Comparison of ENCODE assay signal across 19 cellular contexts in genomic region chr10:77879065-77879464, GRCh38. TPM values are rescaled to one million over a fixed set of nuclear protein-coding genes. Genes with fewer than 3 reads are reported as not detected.
DNase-seq lines count a peak whose midpoint lies in the region; ATAC-seq, FAIRE-seq and TF ChIP-seq lines count a peak whose summit lies in the region.
"Had no signal": no experiment of that assay in that cellular context is flagged by ENCODE, and none has a peak within 500 bp of the region (broad histone marks: within the 10 kb centered on the region; RNA-seq: fewer than 3 reads in every experiment).

No MANE protein-coding gene starts in this region.

- H3K79me2 ChIP-seq in astrocyte (ENCODE audit: insufficient read depth, low read length) = peaks cover 80% of the 10 kb centered on the region

- no peak overlapping the region for H3K4me3 ChIP-seq in IMR-90 (ENCODE audit: insufficient read depth, low read depth, low read length)
- no peak overlapping the region for H3K4me3 ChIP-seq in astrocyte (ENCODE audit: insufficient read depth, low read depth, low read length)
- no peak overlapping the region for H3K4me3 ChIP-seq in iPS-20b (ENCODE audit: low read length)
- no peak overlapping the region for H3K4me3 ChIP-seq in gastrocnemius medialis
- H3K4me3 ChIP-seq in suprapubic skin = no peak overlapping the region
- H3K4me3 ChIP-seq in effector memory CD4-positive, alpha-beta T cell (ENCODE audit: insufficient read depth, low read depth, low read length, poor library complexity, severe bottlenecking) = no peak overlapping the region
- H3K4me3 ChIP-seq: gastroesophageal sphincter, neural progenitor cell, upper lobe of right lung had no signal

- H3K9me3 ChIP-seq in IMR-90 (ENCODE audit: control insufficient read depth, insufficient read depth, low read length) (no peaks in the 10 kb centered on the region), astrocyte (ENCODE audit: insufficient read depth, low read depth, low read length) (no peaks in the 10 kb centered on the region), iPS-20b (ENCODE audit: insufficient read depth, low read depth, low read length) (no peaks in the 10 kb centered on the region), gastrocnemius medialis (no peaks in the 10 kb centered on the region), suprapubic skin (no peaks in the 10 kb centered on the region)
- H3K9me3 ChIP-seq in effector memory CD4-positive, alpha-beta T cell (ENCODE audit: control insufficient read depth, low read length) = no peaks in the 10 kb centered on the region
- H3K9me3 ChIP-seq: gastroesophageal sphincter, spleen, upper lobe of right lung had no signal

- H3K27me3 Mint-ChIP-seq in astrocyte (ENCODE audit: low read depth, unreplicated experiment) = no peaks in the 10 kb centered on the region

- H2BK5ac ChIP-seq in IMR-90 (ENCODE audit: low read depth, low read length, poor library complexity, severe bottlenecking) = no peak overlapping the region

- TF ChIP-seq POLR2A in IMR-90 (IDR thresholded peaks at IDR 0.05; ENCODE audit: low read depth, low read length) = no peak
- no peak for TF ChIP-seq POLR2A in gastrocnemius medialis (IDR thresholded peaks at IDR 0.05)
- TF ChIP-seq POLR2A in suprapubic skin (IDR thresholded peaks at IDR 0.05) = no peak

- no peak overlapping the region for H3K56ac ChIP-seq in IMR-90 (ENCODE audit: extremely low read depth, insufficient read depth, low read length)

- intact Hi-C loops in IMR-90 (cut with micrococcal nuclease) = no loop called here
- intact Hi-C loops in gastrocnemius medialis (cut with DNase I; ENCODE audit: low total_unique reads) = loop anchor here (2.0 kb wide), 1 partner anchor 32 kb away; no protein-coding TSS in a partner anchor

- ATAC-seq in IMR-90 (ENCODE audit: low read depth) = no peak
- ATAC-seq in gastrocnemius medialis = no peak
- no peak for ATAC-seq in HG03520 (IDR thresholded peaks at IDR 0.05; ENCODE audit: unreplicated experiment)
- ATAC-seq: gastroesophageal sphincter, left colon had no signal

- TF ChIP-seq CTCF in IMR-90 (conservative IDR thresholded peaks at IDR 0.05; ENCODE audit: low read depth, low read length) = no peak
- no peak for TF ChIP-seq CTCF in astrocyte (IDR thresholded peaks at IDR 0.05; ENCODE audit: insufficient read depth, low read depth, low read length)
- TF ChIP-seq CTCF in gastrocnemius medialis (IDR thresholded peaks at IDR 0.05 in 4 of 5, conservative IDR thresholded peaks at IDR 0.05 in 1 of 5) = no peak
- no peak for TF ChIP-seq CTCF in suprapubic skin (IDR thresholded peaks at IDR 0.05)

- H2BK120ac ChIP-seq in IMR-90 (ENCODE audit: low read depth, low read length) = no peak overlapping the region

- peaks cover 39% of the 10 kb centered on the region for H3K9me1 ChIP-seq in IMR-90 (ENCODE audit: insufficient read depth, low read length)

- no peak overlapping the region for H3K18ac ChIP-seq in IMR-90 (ENCODE audit: low read depth, low read length)

- H3K4me1 Mint-ChIP-seq in astrocyte (ENCODE audit: low read depth, unreplicated experiment) = peaks cover 32% of the 10 kb centered on the region

- H2AK9ac ChIP-seq in IMR-90 (replicated peaks; ENCODE audit: low read depth, low read length, poor library complexity) = no peak overlapping the region

- no peak overlapping the region for H4K91ac ChIP-seq in IMR-90 (ENCODE audit: insufficient read depth, low read depth, low read length)

- 100% methylated on average over 2 of the region's 4 CpGs; no CpG with 5 or more reads in 1 of the 2 experiments for WGBS in IMR-90 (ENCODE audit: extremely low coverage in 2 of 2, insufficient read length in 1 of 2), 2 experiments
- WGBS in suprapubic skin = 89% methylated on average over 4 of the region's 4 CpGs

- TF ChIP-seq RAD21 in IMR-90 (IDR thresholded peaks at IDR 0.05; ENCODE audit: low read length) = no peak

- H3K9ac ChIP-seq in IMR-90 (ENCODE audit: low read depth, low read length) = no peak overlapping the region
- no peak overlapping the region for H3K9ac ChIP-seq in astrocyte (ENCODE audit: low read length)
- peak overlapping the region; percentile 75; the same call in 1 of the 2 replicates for H3K9ac ChIP-seq in iPS-20b (ENCODE audit: low read depth, low read length)
- H3K9ac ChIP-seq: neural progenitor cell had no signal

- no peak for FAIRE-seq in astrocyte (lab: Jason Lieb, UNC)

- H4K8ac ChIP-seq in IMR-90 (ENCODE audit: low read depth in 2 of 2, low read length in 2 of 2) = no peak overlapping the region

- DNase-seq in IMR-90 (no peak), astrocyte (ENCODE audit: low read depth) (no peak), gastrocnemius medialis (no peak), suprapubic skin (ENCODE audit: low spot score in 2 of 2) (no peak)
- no peak for DNase-seq in effector memory CD4-positive, alpha-beta T cell
- DNase-seq: activated CD4-positive, alpha-beta T cell treated with anti-CD3 and anti-CD28 coated beads for 48 hours; caudate nucleus; COR-L47; HCEC 1CT; left colon; midbrain; spleen; stimulated activated CD4-positive, alpha-beta T cell treated with anti-CD3 and anti-CD28 coated beads, Interleukin-4, amount 100 ng/mL, for 4 hours; SW 1271; upper lobe of right lung had no signal

- H3K14ac ChIP-seq in IMR-90 (replicated peaks; ENCODE audit: low read depth, low read length) = no peak overlapping the region

- no peak overlapping the region for H2BK15ac ChIP-seq in IMR-90 (ENCODE audit: low read depth, low read length)

- POLR2A ChIA-PET in IMR-90 (lab: Charles Lee; ENCODE audit: unreplicated experiment) = no interaction called here

- peaks cover 13% of the 10 kb centered on the region for H3K36me3 Mint-ChIP-seq in astrocyte (ENCODE audit: low read depth, unreplicated experiment)

- no peak overlapping the region for H2BK20ac ChIP-seq in IMR-90 (ENCODE audit: low read depth, low read length)

- no peak overlapping the region for H3K27ac ChIP-seq in IMR-90 (ENCODE audit: insufficient read depth, low read length)
- H3K27ac ChIP-seq in astrocyte (ENCODE audit: low read depth, low read length) = no peak overlapping the region
- H3K27ac ChIP-seq in iPS-20b (ENCODE audit: low read length) = peak overlapping the region; percentile 89
- peak overlapping the region; percentile 82 to 96 (median 90) for H3K27ac ChIP-seq in gastrocnemius medialis
- H3K27ac ChIP-seq in suprapubic skin = no peak overlapping the region
- no peak overlapping the region for H3K27ac ChIP-seq in effector memory CD4-positive, alpha-beta T cell (ENCODE audit: insufficient read depth, low read length, poor library complexity, severe bottlenecking)
- H3K27ac ChIP-seq: neural progenitor cell, upper lobe of right lung had no signal

- H3K4me2 ChIP-seq in IMR-90 (ENCODE audit: low read depth, low read length) (no peak overlapping the region), astrocyte (ENCODE audit: low read length) (no peak overlapping the region)

- TF ChIP-seq EP300 in suprapubic skin (IDR thresholded peaks at IDR 0.05) = no peak

- H3K4me3 Mint-ChIP-seq in astrocyte (ENCODE audit: unreplicated experiment) = no peak overlapping the region

- no peaks in the 10 kb centered on the region for H3K9me3 Mint-ChIP-seq in astrocyte (ENCODE audit: unreplicated experiment)
- H3K9me3 Mint-ChIP-seq: neural progenitor cell had no signal

- in situ Hi-C loops in IMR-90 (cut with MboI; ENCODE audit: low sequenced_read_pairs) = no loop called here
- in situ Hi-C loops in gastrocnemius medialis (cut with MboI; ENCODE audit: low sequenced_read_pairs in 4 of 4) = no loop called here

- H3K27me3 ChIP-seq in IMR-90 (ENCODE audit: control insufficient read depth, insufficient read depth, low read length) (no peaks in the 10 kb centered on the region), astrocyte (ENCODE audit: insufficient read depth, low read length) (no peaks in the 10 kb centered on the region), iPS-20b (ENCODE audit: insufficient read depth, low read length) (no peaks in the 10 kb centered on the region), gastrocnemius medialis (no peaks in the 10 kb centered on the region), suprapubic skin (no peaks in the 10 kb centered on the region)
- H3K27me3 ChIP-seq in effector memory CD4-positive, alpha-beta T cell (replicated peaks; ENCODE audit: control insufficient read depth, insufficient read depth, low read length, poor library complexity, severe bottlenecking) = no peaks in the 10 kb centered on the region
- H3K27me3 ChIP-seq: gastroesophageal sphincter, neural progenitor cell, spleen, upper lobe of right lung had no signal

- peaks cover 58 to 97% of the 10 kb centered on the region in 2 experiments for H3K79me1 ChIP-seq in IMR-90 (ENCODE audit: low read depth in 1 of 2, low read length in 2 of 2)

- H3K4me1 ChIP-seq in IMR-90 (ENCODE audit: control insufficient read depth, insufficient read depth, low read length) (peaks cover 22% of the 10 kb centered on the region), astrocyte (ENCODE audit: insufficient read depth, low read length) (peaks cover 18% of the 10 kb centered on the region), iPS-20b (ENCODE audit: insufficient read depth, low read length) (peaks cover 52% of the 10 kb centered on the region), gastrocnemius medialis (peaks cover 60 to 73% of the 10 kb centered on the region in 2 donors), suprapubic skin (peaks cover 31% of the 10 kb centered on the region)
- no peaks in the 10 kb centered on the region for H3K4me1 ChIP-seq in effector memory CD4-positive, alpha-beta T cell (ENCODE audit: control insufficient read depth, insufficient read depth, low read length, poor library complexity, severe bottlenecking)

- peak overlapping the region; percentile 17 for H3K27ac Mint-ChIP-seq in astrocyte (ENCODE audit: unreplicated experiment)

- no peak overlapping the region for H4K5ac ChIP-seq in IMR-90 (ENCODE audit: low read depth, low read length)

- CTCF ChIA-PET in IMR-90 (lab: Yijun Ruan, JAX) = no interaction called here

- H3K23ac ChIP-seq in IMR-90 (ENCODE audit: low read depth, low read length) = 0 out of 2 replicates have a peak overlapping the region, but pooled peaks have one; percentile 7

- no peak overlapping the region for H2AK5ac ChIP-seq in IMR-90 (ENCODE audit: low read depth, low read length)

- H3K4ac ChIP-seq in IMR-90 (ENCODE audit: low read depth, low read length) = no peak overlapping the region

- H4K20me1 ChIP-seq in IMR-90 (ENCODE audit: insufficient read depth, low read length) = peaks cover 87% of the 10 kb centered on the region
- H4K20me1 ChIP-seq in astrocyte (ENCODE audit: insufficient read depth, low read length) = peaks cover 87% of the 10 kb centered on the region

- no TSS peak for BruUV-seq in IMR-90 (replicated peaks; lab: Mats Ljungman, UMichigan)

- H3K36me3 ChIP-seq in IMR-90 (ENCODE audit: control insufficient read depth, insufficient read depth, low read length) = no peaks in the 10 kb centered on the region
- H3K36me3 ChIP-seq in astrocyte (ENCODE audit: insufficient read depth, low read length) = no peaks in the 10 kb centered on the region
- 0 out of 2 replicates have a peak, but pooled peaks cover 3% of the 10 kb centered on the region for H3K36me3 ChIP-seq in iPS-20b (ENCODE audit: insufficient read depth, low read depth, low read length)
- H3K36me3 ChIP-seq in gastrocnemius medialis = no peaks in the 10 kb centered on the region
- no peaks in the 10 kb centered on the region for H3K36me3 ChIP-seq in suprapubic skin
- H3K36me3 ChIP-seq in effector memory CD4-positive, alpha-beta T cell (ENCODE audit: control insufficient read depth, insufficient read depth, low read length) = no peaks in the 10 kb centered on the region
- H3K36me3 ChIP-seq: gastroesophageal sphincter, neural progenitor cell, spleen, upper lobe of right lung had no signal

- H2AFZ ChIP-seq in IMR-90 (replicated peaks; ENCODE audit: low read length, poor library complexity) = no peak overlapping the region
- no peak overlapping the region for H2AFZ ChIP-seq in astrocyte (ENCODE audit: low read depth, low read length)
- H2AFZ ChIP-seq: neural progenitor cell had no signal

- dilution Hi-C loops in IMR-90 (cut with HindIII; ENCODE audit: low sequenced_read_pairs, unreplicated experiment) = no loop called here

RNA-seq across cellular contexts. Expression of gene DLG5, which starts 47.5 kb away (rescaled TPM):
- total RNA-seq in IMR-90 (2012; rRNA removed) = 12.7 and 14.7 TPM in 2 replicates
- 28.6 and 28.7 TPM in 2 replicates for polyA plus RNA-seq in IMR-90 (2012; rRNA removed)
- polyA plus RNA-seq in IMR-90 (2012; cell fraction: cytosol; rRNA removed) = 20.6 and 27.7 TPM in 2 replicates
- 59.2 and 67.7 TPM in 2 replicates for polyA plus RNA-seq in IMR-90 (2012; cell fraction: nucleus; rRNA removed; ENCODE audit: low replicate concordance)
- total RNA-seq in astrocyte = 55.2 and 58.4 TPM in 2 replicates
- total RNA-seq in gastrocnemius medialis = 10 to 100 TPM; 28.6 to 51.2 (median 40.3) TPM
- total RNA-seq in suprapubic skin = 100 to 1,000 TPM; 117 to 196 (median 147) TPM

Comparison
In these comparisons a context has a peak if more than half of its experiments do, and no peak if none do; other contexts are left out.
1. H3K27ac ChIP-seq: peak in iPS-20b (single experiment) and gastrocnemius medialis (4 of 4); none in IMR-90 (single experiment), astrocyte (single experiment), suprapubic skin (single experiment) and effector memory CD4-positive, alpha-beta T cell (single experiment).